ENCODE assay signal across 7 cellular contexts in the genomic region with DNA sequence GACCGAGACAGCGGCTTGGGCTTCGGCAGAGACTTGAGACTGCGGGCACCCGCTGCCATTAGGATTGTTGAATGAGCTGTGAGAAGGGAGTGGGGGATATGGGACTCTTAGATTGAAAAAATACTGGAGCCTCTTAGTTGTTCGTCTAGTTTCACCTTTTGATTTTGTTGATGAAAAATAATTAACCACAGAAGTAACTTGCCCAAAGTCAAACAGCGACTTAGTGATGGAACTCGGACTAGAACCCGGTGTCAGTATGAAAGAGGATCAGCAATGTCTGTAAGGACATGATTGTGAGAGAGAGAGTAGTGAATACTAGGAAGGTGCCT. TPM values are rescaled to one million over a fixed set of nuclear protein-coding genes. Genes with fewer than 3 reads are reported as not detected.
A peak's percentile ranks its signal among the peaks of the same experiment; 100 is the strongest.
DNase-seq lines count a peak whose midpoint lies in the region; ATAC-seq and TF ChIP-seq lines count a peak whose summit lies in the region.

No MANE protein-coding gene starts in this region.

- H3K9me3 ChIP-seq in thymus (ENCODE audit: control insufficient read depth) = no peaks in the 10 kb centered on the region

- TF ChIP-seq CTCF in HFF-Myc (IDR thresholded peaks at IDR 0.05; ENCODE audit: low read depth, low read length, missing control alignments) (no peak), astrocyte of the cerebellum (IDR thresholded peaks at IDR 0.05; ENCODE audit: low read depth, low read length, missing control alignments) (no peak), kidney epithelial cell (IDR thresholded peaks at IDR 0.05; ENCODE audit: insufficient read depth, low read length, poor library complexity, severe bottlenecking) (no peak)

- 2% methylated on average over 9 of the region's 9 CpGs for WGBS in thymus

- H3K36me3 ChIP-seq in kidney epithelial cell (ENCODE audit: control insufficient read depth, insufficient read depth, low read length) (no peaks in the 10 kb centered on the region), thymus (ENCODE audit: control insufficient read depth, insufficient read depth) (no peaks in the 10 kb centered on the region)

- in situ Hi-C loops in astrocyte of the cerebellum (cut with HindIII; ENCODE audit: low sequenced_read_pairs) = no loop called here

- H3K27me3 ChIP-seq in kidney epithelial cell (ENCODE audit: control insufficient read depth, insufficient read depth, low read length) = no peaks in the 10 kb centered on the region
- peaks cover 11% of the 10 kb centered on the region for H3K27me3 ChIP-seq in thymus (ENCODE audit: control insufficient read depth, insufficient read depth)

- ATAC-seq in GM19023 (IDR thresholded peaks at IDR 0.05; ENCODE audit: unreplicated experiment) = no peak

- H3K4me1 ChIP-seq in thymus (ENCODE audit: control insufficient read depth, insufficient read depth, low read length) = peaks cover 2% of the 10 kb centered on the region

- DNase-seq in HFF-Myc (ENCODE audit: extremely low read depth, low read depth) (no peak), astrocyte of the cerebellum (ENCODE audit: low read depth) (no peak), kidney epithelial cell (ENCODE audit: low read depth) (no peak)
- no peak for DNase-seq in NK-92 treated with Interleukin-12 subunit alpha and Interleukin-12 subunit beta, amount 100 ng/mL, for 24 hours (lab: John Stamatoyannopoulos, UW)
- no peak for DNase-seq in effector CD4-positive, alpha-beta T cell

- H3K4me3 ChIP-seq in HFF-Myc (replicated peaks; ENCODE audit: low read depth, low read length) (peak overlapping the region; percentile 97), astrocyte of the cerebellum (ENCODE audit: low read depth, low read length) (peak overlapping the region; percentile 92), kidney epithelial cell (ENCODE audit: low read depth, low read length) (peak overlapping the region; percentile 90), thymus (ENCODE audit: low read length) (peak overlapping the region; percentile 79)

- H3K27ac ChIP-seq in thymus (ENCODE audit: low read depth) = peak overlapping the region; percentile 72

RNA-seq across cellular contexts. Expression of a gene that starts 0.5 kb away (rescaled TPM):
- 34.4 and 112 TPM in 2 replicates for total RNA-seq in kidney epithelial cell
- polyA plus RNA-seq in thymus = 18.0 TPM
